ENCODE assay signal across 8 cellular contexts in the genomic region with DNA sequence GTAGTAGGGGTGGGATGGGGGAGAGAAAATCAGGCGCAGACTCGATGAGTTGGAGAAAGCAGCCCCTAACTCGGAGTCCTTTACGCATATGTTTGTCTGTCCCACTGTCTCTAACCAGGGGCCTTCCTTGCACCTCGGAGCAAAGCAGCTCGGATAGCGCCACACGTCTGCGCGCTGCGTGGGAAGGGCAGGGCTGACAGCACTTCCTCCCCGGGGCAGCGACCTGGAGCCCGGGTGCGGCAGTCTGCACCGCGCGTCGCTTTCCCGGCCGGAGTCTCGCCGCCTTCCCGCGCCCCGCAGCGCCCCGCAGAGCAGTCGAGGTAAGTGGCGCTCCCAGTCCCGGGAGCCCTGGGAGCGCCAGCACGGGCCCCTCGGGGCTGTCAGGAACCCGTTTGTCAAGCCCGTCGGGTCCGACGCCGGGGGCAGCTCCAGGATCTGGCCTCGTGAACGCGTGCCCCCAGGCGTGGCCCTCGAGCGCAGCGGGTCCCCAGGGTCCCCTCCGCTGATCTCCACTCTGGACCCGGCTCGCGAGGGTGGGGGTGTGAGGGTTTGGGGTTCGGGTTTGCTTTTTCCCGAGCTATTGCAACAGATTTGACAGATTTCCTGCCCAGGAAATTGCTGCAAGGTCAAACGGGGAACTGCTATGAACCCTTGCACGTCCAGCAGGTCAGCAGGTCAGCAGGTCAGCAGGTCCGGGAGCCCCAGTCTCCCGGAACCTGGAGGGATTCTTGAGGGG. TPM values are rescaled to one million over a fixed set of nuclear protein-coding genes. Genes with fewer than 3 reads are reported as not detected.
DNase-seq lines count a peak whose midpoint lies in the region; ATAC-seq, FAIRE-seq and TF ChIP-seq lines count a peak whose summit lies in the region.

No MANE protein-coding gene starts in this region.

- peak; percentile 49 for ATAC-seq in HG02840 (IDR thresholded peaks at IDR 0.05; ENCODE audit: low FRiP score, unreplicated experiment)

- no peaks in the 10 kb centered on the region for H3K9me3 ChIP-seq in kidney (ENCODE audit: control insufficient read depth in 1 of 2, low read length in 2 of 2)

- DNase-seq in GM12892 (ENCODE audit: insufficient read length) (peak; percentile 49), T follicular helper cell (ENCODE audit: low read depth) (peak; percentile 46), kidney (peak; percentile 77), NCI-H2171 treated with DMSO at 0.1 percent for 48 hours (lab: John Stamatoyannopoulos, UW) (no peak), ureter (ENCODE audit: low spot score) (no peak)
- peak; percentile 47 for DNase-seq in activated naive CD8-positive, alpha-beta T cell treated with anti-CD3 and anti-CD28 coated beads, Interleukin-2, amount 50 U/mL, for 16 hours (ENCODE audit: low read depth, low spot score)
- DNase-seq in stimulated activated CD4-positive, alpha-beta T cell treated with anti-CD3 and anti-CD28 coated beads, TNF-alpha, amount 100 ng/mL, for 48 hours (ENCODE audit: low read depth in 3 of 3), result peak; percentile 55 to 74 (median 64)

- intact Hi-C loops in kidney (cut with DNase I), result no loop called here

- peak overlapping the region; percentile 39 to 55 for H3K4me3 ChIP-seq in kidney (ENCODE audit: low read length in 2 of 2)

- FAIRE-seq in GM12892 (lab: Jason Lieb, UNC) (peak; percentile 93), kidney (lab: Jason Lieb, UNC) (no peak)

- H3K9ac ChIP-seq in kidney (ENCODE audit: low read length in 2 of 2), result no peak overlapping the region

- H3K4me1 ChIP-seq in kidney (ENCODE audit: control insufficient read depth in 1 of 2, insufficient read depth in 1 of 2, low read depth in 1 of 2, low read length in 2 of 2), result no peaks in the 10 kb centered on the region

- peak; percentile 47; the same call in 1 of the 2 replicates for TF ChIP-seq POLR2A in GM12892 (IDR thresholded peaks at IDR 0.05; ENCODE audit: low read depth, low read length)

- no peaks in the 10 kb centered on the region for H3K36me3 ChIP-seq in kidney (ENCODE audit: control insufficient read depth in 1 of 2, insufficient read depth in 2 of 2, low read length in 2 of 2)

- TF ChIP-seq CTCF in kidney (IDR thresholded peaks at IDR 0.05; ENCODE audit: borderline replicate concordance, extremely low read depth, insufficient read depth), result no peak

- H3K27ac ChIP-seq in kidney (ENCODE audit: low read depth in 2 of 2, low read length in 2 of 2), result peak overlapping the region in 1 of 2 donors; percentile 47

RNA-seq across cellular contexts. Expression of a gene that starts 0.6 kb away (rescaled TPM):
- 37.4 TPM for polyA plus RNA-seq in GM12892 (2012; ENCODE audit: missing spikeins)
- total RNA-seq in kidney (20.5 TPM), ureter (8.0 TPM)
- polyA plus RNA-seq in kidney (ENCODE audit: insufficient read depth, low read depth, low replicate concordance), result 4.1 TPM

Comparison
In these comparisons a context has a peak if more than half of its experiments do, and no peak if none do; other contexts are left out.
1. DNase-seq: peak in GM12892 (single experiment), T follicular helper cell (single experiment), activated naive CD8-positive, alpha-beta T cell treated with anti-CD3 and anti-CD28 coated beads, Interleukin-2, amount 50 U/mL, for 16 hours (single experiment), kidney (single experiment) and stimulated activated CD4-positive, alpha-beta T cell treated with anti-CD3 and anti-CD28 coated beads, TNF-alpha, amount 100 ng/mL, for 48 hours (3 of 3); none in NCI-H2171 treated with DMSO at 0.1 percent for 48 hours (single experiment) and ureter (single experiment).